In the genomic region with DNA sequence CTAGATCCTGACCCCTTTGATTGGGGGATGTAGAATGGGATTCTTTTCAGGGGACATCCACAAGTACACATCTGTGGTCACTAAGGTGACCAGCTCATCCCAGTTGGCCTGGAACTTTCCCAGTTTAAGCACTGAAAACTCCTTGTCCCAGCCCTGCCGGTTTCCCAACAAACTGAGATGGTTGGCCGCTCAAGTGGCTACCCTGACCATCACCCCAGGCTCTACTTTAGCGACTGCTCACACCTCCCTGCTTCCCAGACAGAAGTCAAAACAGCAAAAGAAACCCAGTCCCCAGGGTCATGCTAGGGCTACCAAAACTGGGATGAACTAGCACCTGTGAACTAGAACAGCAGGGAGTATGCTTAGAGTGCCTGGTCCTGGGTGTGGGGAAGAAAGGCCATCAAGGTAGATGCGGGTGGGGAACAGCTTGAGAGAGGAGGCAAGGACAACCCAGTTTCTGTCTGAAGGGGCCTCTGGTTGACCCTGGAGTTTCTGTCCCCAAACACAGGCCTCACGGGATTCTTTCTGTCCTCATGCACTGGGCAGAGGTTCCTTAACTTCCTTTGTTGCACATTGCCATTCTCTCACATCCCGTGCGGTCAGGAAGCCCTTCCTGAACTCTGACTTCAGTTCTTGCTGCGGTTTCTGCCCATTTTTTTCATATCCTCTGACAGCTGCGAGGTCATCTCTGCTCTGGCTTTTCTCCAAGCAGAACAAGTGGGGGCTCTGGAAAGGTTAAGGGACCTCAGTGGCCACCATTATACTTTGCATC, we compare ENCODE assay signal across 1 cellular context.
TF ChIP-seq lines count a peak whose summit lies in the region.

No MANE protein-coding gene starts in this region.

TF ChIP-seq in GM12878, 131 proteins besides CTCF, POLR2A, EP300 and RAD21 (continues in another document):
- TF ChIP-seq, protein P1, sequence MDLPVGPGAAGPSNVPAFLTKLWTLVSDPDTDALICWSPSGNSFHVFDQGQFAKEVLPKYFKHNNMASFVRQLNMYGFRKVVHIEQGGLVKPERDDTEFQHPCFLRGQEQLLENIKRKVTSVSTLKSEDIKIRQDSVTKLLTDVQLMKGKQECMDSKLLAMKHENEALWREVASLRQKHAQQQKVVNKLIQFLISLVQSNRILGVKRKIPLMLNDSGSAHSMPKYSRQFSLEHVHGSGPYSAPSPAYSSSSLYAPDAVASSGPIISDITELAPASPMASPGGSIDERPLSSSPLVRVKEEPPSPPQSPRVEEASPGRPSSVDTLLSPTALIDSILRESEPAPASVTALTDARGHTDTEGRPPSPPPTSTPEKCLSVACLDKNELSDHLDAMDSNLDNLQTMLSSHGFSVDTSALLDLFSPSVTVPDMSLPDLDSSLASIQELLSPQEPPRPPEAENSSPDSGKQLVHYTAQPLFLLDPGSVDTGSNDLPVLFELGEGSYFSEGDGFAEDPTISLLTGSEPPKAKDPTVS (IDR thresholded peaks at IDR 0.05; ENCODE audit: low read depth, low read length) = no peak
- TF ChIP-seq SIX5 (IDR thresholded peaks at IDR 0.05; ENCODE audit: low read depth, low read length, severe bottlenecking) (no peak), GATAD2B (conservative IDR thresholded peaks at IDR 0.05; ENCODE audit: low read depth) (no peak), TARDBP (IDR thresholded peaks at IDR 0.05; ENCODE audit: borderline replicate concordance) (no peak), MTA3 (IDR thresholded peaks at IDR 0.05; ENCODE audit: borderline replicate concordance, low read length) (peak; percentile 54; the same call in 1 of the 2 replicates), IRF4 (IDR thresholded peaks at IDR 0.05; ENCODE audit: low read depth, low read length) (no peak), ETV6 (conservative IDR thresholded peaks at IDR 0.05 in 1 of 2, IDR thresholded peaks at IDR 0.05 in 1 of 2; ENCODE audit: borderline replicate concordance in 1 of 2, low read depth in 1 of 2) (0 out of 4 replicates have a peak, but pooled peaks of 1 of the 2 experiments have one; percentile 14), PML (IDR thresholded peaks at IDR 0.05; ENCODE audit: low read length) (no peak), CHD1 (IDR thresholded peaks at IDR 0.05; ENCODE audit: low read depth, low read length) (no peak), PAX8 (IDR thresholded peaks at IDR 0.05) (no peak), RUNX3 (IDR thresholded peaks at IDR 0.05; ENCODE audit: low read length) (peak; percentile 88), BHLHE40 (IDR thresholded peaks at IDR 0.05; ENCODE audit: borderline replicate concordance in 1 of 2, low read depth in 2 of 2, low read length in 1 of 2) (peak in 1 of 2 experiments; percentile 19; a peak in 1 of 4 replicates), BRCA1 (IDR thresholded peaks at IDR 0.05; ENCODE audit: low read depth, low read length) (no peak), EZH2 (IDR thresholded peaks at IDR 0.05; ENCODE audit: borderline replicate concordance, control insufficient read depth, low read depth, low read length) (no peak), SIN3A (IDR thresholded peaks at IDR 0.05; ENCODE audit: low read depth, low read length) (no peak), NFYA (IDR thresholded peaks at IDR 0.05; ENCODE audit: borderline replicate concordance, low read depth, low read length) (no peak), STAT3 (IDR thresholded peaks at IDR 0.05; ENCODE audit: low read depth, low read length) (no peak), FOS (IDR thresholded peaks at IDR 0.05; ENCODE audit: borderline replicate concordance, extremely low read depth, insufficient read length) (no peak), BCL11A (IDR thresholded peaks at IDR 0.05; ENCODE audit: low read depth, low read length) (no peak), NR2C1 (IDR thresholded peaks at IDR 0.05) (no peak), ZNF622 (IDR thresholded peaks at IDR 0.05) (no peak), TCF12 (IDR thresholded peaks at IDR 0.05; ENCODE audit: low read depth, low read length) (no peak), NRF1 (conservative IDR thresholded peaks at IDR 0.05; ENCODE audit: low read depth, low read length) (no peak), GABPA (IDR thresholded peaks at IDR 0.05; ENCODE audit: low read depth) (no peak), CUX1 (IDR thresholded peaks at IDR 0.05; ENCODE audit: insufficient replicate concordance, low read depth, low read length) (no peak), CBFB (IDR thresholded peaks at IDR 0.05; ENCODE audit: low read depth) (0 out of 2 replicates have a peak, but pooled peaks have one; percentile 50)
- TF ChIP-seq, protein P2, sequence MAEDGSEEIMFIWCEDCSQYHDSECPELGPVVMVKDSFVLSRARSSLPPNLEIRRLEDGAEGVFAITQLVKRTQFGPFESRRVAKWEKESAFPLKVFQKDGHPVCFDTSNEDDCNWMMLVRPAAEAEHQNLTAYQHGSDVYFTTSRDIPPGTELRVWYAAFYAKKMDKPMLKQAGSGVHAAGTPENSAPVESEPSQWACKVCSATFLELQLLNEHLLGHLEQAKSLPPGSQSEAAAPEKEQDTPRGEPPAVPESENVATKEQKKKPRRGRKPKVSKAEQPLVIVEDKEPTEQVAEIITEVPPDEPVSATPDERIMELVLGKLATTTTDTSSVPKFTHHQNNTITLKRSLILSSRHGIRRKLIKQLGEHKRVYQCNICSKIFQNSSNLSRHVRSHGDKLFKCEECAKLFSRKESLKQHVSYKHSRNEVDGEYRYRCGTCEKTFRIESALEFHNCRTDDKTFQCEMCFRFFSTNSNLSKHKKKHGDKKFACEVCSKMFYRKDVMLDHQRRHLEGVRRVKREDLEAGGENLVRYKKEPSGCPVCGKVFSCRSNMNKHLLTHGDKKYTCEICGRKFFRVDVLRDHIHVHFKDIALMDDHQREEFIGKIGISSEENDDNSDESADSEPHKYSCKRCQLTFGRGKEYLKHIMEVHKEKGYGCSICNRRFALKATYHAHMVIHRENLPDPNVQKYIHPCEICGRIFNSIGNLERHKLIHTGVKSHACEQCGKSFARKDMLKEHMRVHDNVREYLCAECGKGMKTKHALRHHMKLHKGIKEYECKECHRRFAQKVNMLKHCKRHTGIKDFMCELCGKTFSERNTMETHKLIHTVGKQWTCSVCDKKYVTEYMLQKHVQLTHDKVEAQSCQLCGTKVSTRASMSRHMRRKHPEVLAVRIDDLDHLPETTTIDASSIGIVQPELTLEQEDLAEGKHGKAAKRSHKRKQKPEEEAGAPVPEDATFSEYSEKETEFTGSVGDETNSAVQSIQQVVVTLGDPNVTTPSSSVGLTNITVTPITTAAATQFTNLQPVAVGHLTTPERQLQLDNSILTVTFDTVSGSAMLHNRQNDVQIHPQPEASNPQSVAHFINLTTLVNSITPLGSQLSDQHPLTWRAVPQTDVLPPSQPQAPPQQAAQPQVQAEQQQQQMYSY (CRISPR knock-in tag; IDR thresholded peaks at IDR 0.05) = no peak
- TF ChIP-seq, protein P3, sequence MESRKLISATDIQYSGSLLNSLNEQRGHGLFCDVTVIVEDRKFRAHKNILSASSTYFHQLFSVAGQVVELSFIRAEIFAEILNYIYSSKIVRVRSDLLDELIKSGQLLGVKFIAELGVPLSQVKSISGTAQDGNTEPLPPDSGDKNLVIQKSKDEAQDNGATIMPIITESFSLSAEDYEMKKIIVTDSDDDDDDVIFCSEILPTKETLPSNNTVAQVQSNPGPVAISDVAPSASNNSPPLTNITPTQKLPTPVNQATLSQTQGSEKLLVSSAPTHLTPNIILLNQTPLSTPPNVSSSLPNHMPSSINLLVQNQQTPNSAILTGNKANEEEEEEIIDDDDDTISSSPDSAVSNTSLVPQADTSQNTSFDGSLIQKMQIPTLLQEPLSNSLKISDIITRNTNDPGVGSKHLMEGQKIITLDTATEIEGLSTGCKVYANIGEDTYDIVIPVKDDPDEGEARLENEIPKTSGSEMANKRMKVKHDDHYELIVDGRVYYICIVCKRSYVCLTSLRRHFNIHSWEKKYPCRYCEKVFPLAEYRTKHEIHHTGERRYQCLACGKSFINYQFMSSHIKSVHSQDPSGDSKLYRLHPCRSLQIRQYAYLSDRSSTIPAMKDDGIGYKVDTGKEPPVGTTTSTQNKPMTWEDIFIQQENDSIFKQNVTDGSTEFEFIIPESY (IDR thresholded peaks at IDR 0.05) = no peak
- TF ChIP-seq, protein P4, sequence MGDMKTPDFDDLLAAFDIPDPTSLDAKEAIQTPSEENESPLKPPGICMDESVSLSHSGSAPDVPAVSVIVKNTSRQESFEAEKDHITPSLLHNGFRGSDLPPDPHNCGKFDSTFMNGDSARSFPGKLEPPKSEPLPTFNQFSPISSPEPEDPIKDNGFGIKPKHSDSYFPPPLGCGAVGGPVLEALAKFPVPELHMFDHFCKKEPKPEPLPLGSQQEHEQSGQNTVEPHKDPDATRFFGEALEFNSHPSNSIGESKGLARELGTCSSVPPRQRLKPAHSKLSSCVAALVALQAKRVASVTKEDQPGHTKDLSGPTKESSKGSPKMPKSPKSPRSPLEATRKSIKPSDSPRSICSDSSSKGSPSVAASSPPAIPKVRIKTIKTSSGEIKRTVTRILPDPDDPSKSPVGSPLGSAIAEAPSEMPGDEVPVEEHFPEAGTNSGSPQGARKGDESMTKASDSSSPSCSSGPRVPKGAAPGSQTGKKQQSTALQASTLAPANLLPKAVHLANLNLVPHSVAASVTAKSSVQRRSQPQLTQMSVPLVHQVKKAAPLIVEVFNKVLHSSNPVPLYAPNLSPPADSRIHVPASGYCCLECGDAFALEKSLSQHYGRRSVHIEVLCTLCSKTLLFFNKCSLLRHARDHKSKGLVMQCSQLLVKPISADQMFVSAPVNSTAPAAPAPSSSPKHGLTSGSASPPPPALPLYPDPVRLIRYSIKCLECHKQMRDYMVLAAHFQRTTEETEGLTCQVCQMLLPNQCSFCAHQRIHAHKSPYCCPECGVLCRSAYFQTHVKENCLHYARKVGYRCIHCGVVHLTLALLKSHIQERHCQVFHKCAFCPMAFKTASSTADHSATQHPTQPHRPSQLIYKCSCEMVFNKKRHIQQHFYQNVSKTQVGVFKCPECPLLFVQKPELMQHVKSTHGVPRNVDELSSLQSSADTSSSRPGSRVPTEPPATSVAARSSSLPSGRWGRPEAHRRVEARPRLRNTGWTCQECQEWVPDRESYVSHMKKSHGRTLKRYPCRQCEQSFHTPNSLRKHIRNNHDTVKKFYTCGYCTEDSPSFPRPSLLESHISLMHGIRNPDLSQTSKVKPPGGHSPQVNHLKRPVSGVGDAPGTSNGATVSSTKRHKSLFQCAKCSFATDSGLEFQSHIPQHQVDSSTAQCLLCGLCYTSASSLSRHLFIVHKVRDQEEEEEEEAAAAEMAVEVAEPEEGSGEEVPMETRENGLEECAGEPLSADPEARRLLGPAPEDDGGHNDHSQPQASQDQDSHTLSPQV (IDR thresholded peaks at IDR 0.05) = no peak
- TF ChIP-seq, protein P5, sequence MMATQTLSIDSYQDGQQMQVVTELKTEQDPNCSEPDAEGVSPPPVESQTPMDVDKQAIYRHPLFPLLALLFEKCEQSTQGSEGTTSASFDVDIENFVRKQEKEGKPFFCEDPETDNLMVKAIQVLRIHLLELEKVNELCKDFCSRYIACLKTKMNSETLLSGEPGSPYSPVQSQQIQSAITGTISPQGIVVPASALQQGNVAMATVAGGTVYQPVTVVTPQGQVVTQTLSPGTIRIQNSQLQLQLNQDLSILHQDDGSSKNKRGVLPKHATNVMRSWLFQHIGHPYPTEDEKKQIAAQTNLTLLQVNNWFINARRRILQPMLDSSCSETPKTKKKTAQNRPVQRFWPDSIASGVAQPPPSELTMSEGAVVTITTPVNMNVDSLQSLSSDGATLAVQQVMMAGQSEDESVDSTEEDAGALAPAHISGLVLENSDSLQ (IDR thresholded peaks at IDR 0.05) = no peak
- TF ChIP-seq, protein P6, sequence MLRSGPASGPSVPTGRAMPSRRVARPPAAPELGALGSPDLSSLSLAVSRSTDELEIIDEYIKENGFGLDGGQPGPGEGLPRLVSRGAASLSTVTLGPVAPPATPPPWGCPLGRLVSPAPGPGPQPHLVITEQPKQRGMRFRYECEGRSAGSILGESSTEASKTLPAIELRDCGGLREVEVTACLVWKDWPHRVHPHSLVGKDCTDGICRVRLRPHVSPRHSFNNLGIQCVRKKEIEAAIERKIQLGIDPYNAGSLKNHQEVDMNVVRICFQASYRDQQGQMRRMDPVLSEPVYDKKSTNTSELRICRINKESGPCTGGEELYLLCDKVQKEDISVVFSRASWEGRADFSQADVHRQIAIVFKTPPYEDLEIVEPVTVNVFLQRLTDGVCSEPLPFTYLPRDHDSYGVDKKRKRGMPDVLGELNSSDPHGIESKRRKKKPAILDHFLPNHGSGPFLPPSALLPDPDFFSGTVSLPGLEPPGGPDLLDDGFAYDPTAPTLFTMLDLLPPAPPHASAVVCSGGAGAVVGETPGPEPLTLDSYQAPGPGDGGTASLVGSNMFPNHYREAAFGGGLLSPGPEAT (IDR thresholded peaks at IDR 0.05; ENCODE audit: low read depth) = no peak
- TF ChIP-seq, protein P7, sequence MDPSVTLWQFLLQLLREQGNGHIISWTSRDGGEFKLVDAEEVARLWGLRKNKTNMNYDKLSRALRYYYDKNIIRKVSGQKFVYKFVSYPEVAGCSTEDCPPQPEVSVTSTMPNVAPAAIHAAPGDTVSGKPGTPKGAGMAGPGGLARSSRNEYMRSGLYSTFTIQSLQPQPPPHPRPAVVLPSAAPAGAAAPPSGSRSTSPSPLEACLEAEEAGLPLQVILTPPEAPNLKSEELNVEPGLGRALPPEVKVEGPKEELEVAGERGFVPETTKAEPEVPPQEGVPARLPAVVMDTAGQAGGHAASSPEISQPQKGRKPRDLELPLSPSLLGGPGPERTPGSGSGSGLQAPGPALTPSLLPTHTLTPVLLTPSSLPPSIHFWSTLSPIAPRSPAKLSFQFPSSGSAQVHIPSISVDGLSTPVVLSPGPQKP (IDR thresholded peaks at IDR 0.05; ENCODE audit: low read depth, low read length) = no peak
